9 cellular contexts compared by ENCODE assay signal in the genomic region with DNA sequence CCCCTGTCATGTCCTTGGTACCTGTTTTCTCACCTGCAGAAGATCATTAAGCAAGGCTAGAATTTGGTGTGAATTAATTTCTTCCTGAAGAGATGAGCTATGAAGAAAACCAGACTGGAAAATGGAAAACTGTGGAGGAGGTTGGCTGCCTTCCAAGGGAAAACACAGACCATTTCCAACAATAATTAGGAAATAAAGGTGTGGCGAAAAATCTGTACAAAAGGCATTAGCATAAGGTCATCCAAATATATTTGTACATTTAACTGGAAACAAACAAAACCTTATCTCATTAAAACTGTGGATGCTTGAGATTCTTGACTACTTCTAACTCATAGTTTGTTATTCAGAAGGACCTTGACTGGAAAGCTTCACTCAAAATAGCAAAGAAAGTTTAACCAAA. TPM values are rescaled to one million over a fixed set of nuclear protein-coding genes. Genes with fewer than 3 reads are reported as not detected.
DNase-seq lines count a peak whose midpoint lies in the region; ATAC-seq and TF ChIP-seq lines count a peak whose summit lies in the region.
"Had no signal": no experiment of that assay in that cellular context is flagged by ENCODE, and none has a peak within 500 bp of the region (broad histone marks: within the 10 kb centered on the region; RNA-seq: fewer than 3 reads in every experiment).

No MANE protein-coding gene starts in this region.

- no peaks in the 10 kb centered on the region for H3K36me3 ChIP-seq in GM23248 (ENCODE audit: low read depth)
- H3K36me3 ChIP-seq in fibroblast of lung (ENCODE audit: control insufficient read depth, insufficient read depth, low read length), result no peaks in the 10 kb centered on the region
- peaks cover 12% of the 10 kb centered on the region for H3K36me3 ChIP-seq in skeletal muscle satellite cell (ENCODE audit: insufficient read depth, low read length)
- H3K36me3 ChIP-seq in WERI-Rb-1, result no peaks in the 10 kb centered on the region; the same call in 1 of the 2 replicates

- H3F3A ChIP-seq in GM23248 (ENCODE audit: insufficient read depth), result peaks cover 9% of the 10 kb centered on the region; the same call in 1 of the 2 replicates

- H3K79me2 ChIP-seq in GM23248 (ENCODE audit: insufficient read depth) (peaks cover 38% of the 10 kb centered on the region), fibroblast of lung (ENCODE audit: control insufficient read depth, insufficient read depth, low read length) (peaks cover 15% of the 10 kb centered on the region)

- in situ Hi-C loops in GM23248 (cut with MboI), result no loop called here

- peaks cover 26% of the 10 kb centered on the region for H3K36me3 Mint-ChIP-seq in activated B cell treated with CpG ODN at 0.5 μM for 24 hours (ENCODE audit: low read depth)

- H3K9me3 Mint-ChIP-seq in activated B cell treated with CpG ODN at 0.5 μM for 24 hours, result no peaks in the 10 kb centered on the region

- POLR2A ChIA-PET in activated B cell treated with CpG ODN at 0.5 μM for 24 hours (lab: Charles Lee), result interaction anchor here (0.6 to 2.5 kb wide), 8 partner anchors 8 to 339 kb away, joined by 3 to 28 read pairs (median 6); a partner anchor contains a TSS

- H3K4me3 ChIP-seq in GM23248 (peak overlapping the region; percentile 75), fibroblast of lung (replicated peaks in 1 of 4; ENCODE audit: control extremely low read depth in 1 of 4, insufficient read depth in 1 of 4, low read depth in 3 of 4, low read length in 4 of 4) (peak overlapping the region in 3 of 4 experiments; percentile 66 to 83 (median 77)), skeletal muscle satellite cell (ENCODE audit: low read length) (peak overlapping the region; percentile 79), WERI-Rb-1 (ENCODE audit: low read depth, low read length) (no peak overlapping the region)

- intact Hi-C loops in activated B cell treated with CpG ODN at 0.5 μM for 24 hours (cut with micrococcal nuclease), result loop anchor here (5.0 kb wide), 2 partner anchors 444 to 549 kb away; a partner anchor contains a TSS

- H3K4me1 ChIP-seq in GM23248 (ENCODE audit: insufficient read depth) (peaks cover 22% of the 10 kb centered on the region), fibroblast of lung (ENCODE audit: control insufficient read depth, extremely low read depth, insufficient read depth, low read length) (peaks cover 9% of the 10 kb centered on the region), skeletal muscle satellite cell (ENCODE audit: control insufficient read depth, insufficient read depth, low read length) (peaks cover 28% of the 10 kb centered on the region)

- H3K27ac Mint-ChIP-seq in activated B cell treated with CpG ODN at 0.5 μM for 24 hours, result peak overlapping the region; percentile 96

- no peak for ATAC-seq in activated B cell treated with CpG ODN at 0.5 μM for 24 hours (ENCODE audit: low read depth)
- no peak for ATAC-seq in GM19324 (IDR thresholded peaks at IDR 0.05; ENCODE audit: low FRiP score, unreplicated experiment)
- no peak for ATAC-seq in GM18517 (IDR thresholded peaks at IDR 0.05; ENCODE audit: unreplicated experiment)

- CTCF ChIA-PET in activated B cell treated with CpG ODN at 0.5 μM for 24 hours (lab: Charles Lee), result interaction anchor here (0.9 kb wide), 1 partner anchor 28 kb away, joined by 3 read pairs; no protein-coding TSS in a partner anchor

- H3K4me2 ChIP-seq in GM23248 (ENCODE audit: unreplicated experiment), result peak overlapping the region; percentile 71
- H3K4me2 ChIP-seq in fibroblast of lung (ENCODE audit: extremely low read depth, insufficient read depth, low read length), result peak overlapping the region; percentile 67
- peak overlapping the region; percentile 93 for H3K4me2 ChIP-seq in skeletal muscle satellite cell (ENCODE audit: low read length)

- WGBS in GM23248 (ENCODE audit: low coverage in 1 of 2, low lambda C conversion rate in 2 of 2, missing lambda C conversion rate in 2 of 2), 2 experiments, result 9 to 39% methylated on average over 1 of the region's 1 CpG

- H3K4me3 Mint-ChIP-seq in activated B cell treated with CpG ODN at 0.5 μM for 24 hours, result peak overlapping the region; percentile 55

- no peaks in the 10 kb centered on the region for H3K9me2 ChIP-seq in GM23248 (ENCODE audit: insufficient read depth)

- H3K9me3 ChIP-seq in GM23248 (ENCODE audit: low read depth) (no peaks in the 10 kb centered on the region), fibroblast of lung (ENCODE audit: control insufficient read depth, insufficient read depth, low read depth, low read length) (no peaks in the 10 kb centered on the region), skeletal muscle satellite cell (replicated peaks; ENCODE audit: low read length) (no peaks in the 10 kb centered on the region), WERI-Rb-1 (ENCODE audit: severe bottlenecking) (peaks cover 7% of the 10 kb centered on the region)

- DNase-seq in GM23248, result peak; percentile 31
- no peak for DNase-seq in activated B cell treated with CpG ODN at 0.5 μM for 24 hours
- no peak for DNase-seq in fibroblast of lung (ENCODE audit: low read depth in 2 of 2)
- DNase-seq in WERI-Rb-1, result no peak
- no peak for DNase-seq in GDM1 (lab: John Stamatoyannopoulos, UW)

- H3K27me3 Mint-ChIP-seq in activated B cell treated with CpG ODN at 0.5 μM for 24 hours, result no peaks in the 10 kb centered on the region

- peaks cover 54% of the 10 kb centered on the region for H3K4me1 Mint-ChIP-seq in activated B cell treated with CpG ODN at 0.5 μM for 24 hours

- TF ChIP-seq CTCF in activated B cell treated with CpG ODN at 0.5 μM for 24 hours (IDR thresholded peaks at IDR 0.05), result no peak
- TF ChIP-seq CTCF in fibroblast of lung (conservative IDR thresholded peaks at IDR 0.05 in 1 of 2, IDR thresholded peaks at IDR 0.05 in 1 of 2; ENCODE audit: low read depth in 1 of 2, low read length in 2 of 2), result no peak
- TF ChIP-seq CTCF in WERI-Rb-1 (IDR thresholded peaks at IDR 0.05; ENCODE audit: low read depth, low read length), result no peak

- no peaks in the 10 kb centered on the region for H3K27me3 ChIP-seq in GM23248 (replicated peaks; ENCODE audit: insufficient read depth)
- H3K27me3 ChIP-seq in fibroblast of lung (ENCODE audit: control insufficient read depth, insufficient read depth, low read length), result no peaks in the 10 kb centered on the region
- H3K27me3 ChIP-seq in skeletal muscle satellite cell (ENCODE audit: control insufficient read depth, insufficient read depth, low read length), result no peaks in the 10 kb centered on the region
- no peaks in the 10 kb centered on the region for H3K27me3 ChIP-seq in WERI-Rb-1 (ENCODE audit: insufficient read depth, low read depth, severe bottlenecking)

- H4K20me1 ChIP-seq in GM23248 (ENCODE audit: insufficient read depth), result no peaks in the 10 kb centered on the region
- H4K20me1 ChIP-seq in fibroblast of lung (ENCODE audit: control insufficient read depth, extremely low read depth, insufficient read depth, low read length), result no peaks in the 10 kb centered on the region

- H3K9ac ChIP-seq in GM23248 (peak overlapping the region; percentile 81), fibroblast of lung (ENCODE audit: insufficient read depth, low read length) (no peak overlapping the region), skeletal muscle satellite cell (ENCODE audit: low read depth, low read length) (peak overlapping the region; percentile 90)

- H3K27ac ChIP-seq in GM23248 (no peak overlapping the region), fibroblast of lung (ENCODE audit: insufficient read depth, low read length) (no peak overlapping the region), WERI-Rb-1 (no peak overlapping the region)
- H3K27ac ChIP-seq: SK-N-MC had no signal

- no peak overlapping the region; the same call in 1 of the 2 replicates for H2AFZ ChIP-seq in GM23248
- H2AFZ ChIP-seq in fibroblast of lung (ENCODE audit: low read length), result no peak overlapping the region

RNA-seq across cellular contexts. Expression of a gene that starts 1.7 kb away (rescaled TPM):
- 20.5 and 23.5 TPM in 2 replicates for total RNA-seq in GM23248 (2014; rRNA removed; shearing (Covaris generic))
- polyA plus RNA-seq in GM23248 (2016; fragmentation: Nextera tagmentation; extraction: Ambion mirVana) (20.8 and 21.6 TPM in 2 replicates), fibroblast of lung (21.7 and 22.1 TPM in 2 replicates)
- total RNA-seq in activated B cell treated with CpG ODN at 0.5 μM for 24 hours (14.0 and 14.2 TPM in 2 replicates), fibroblast of lung (27.0 and 36.5 TPM in 2 replicates)
- 15.6 and 16.8 TPM in 2 replicates for polyA plus RNA-seq in fibroblast of lung (2012)
- polyA minus RNA-seq in fibroblast of lung (ENCODE audit: low replicate concordance), result 13.7 and 17.2 TPM in 2 replicates
- 28.1 and 42.4 TPM in 2 replicates for total RNA-seq in skeletal muscle satellite cell (2012; rRNA removed)

RNA-seq across cellular contexts. Expression of a gene that starts 50.7 kb away (rescaled TPM):
- total RNA-seq in GM23248 (2014; rRNA removed; shearing (Covaris generic)), result 37.1 and 37.3 TPM in 2 replicates
- polyA plus RNA-seq in GM23248 (2016; fragmentation: Nextera tagmentation; extraction: Ambion mirVana), result 6.6 and 6.8 TPM in 2 replicates
- total RNA-seq in activated B cell treated with CpG ODN at 0.5 μM for 24 hours, result 12.8 and 14.0 TPM in 2 replicates
- total RNA-seq in fibroblast of lung, result 58.0 and 63.1 TPM in 2 replicates
- polyA plus RNA-seq in fibroblast of lung, result 18.2 and 18.4 TPM in 2 replicates
- 20.8 and 21.3 TPM in 2 replicates for polyA plus RNA-seq in fibroblast of lung (2012)
- polyA minus RNA-seq in fibroblast of lung (ENCODE audit: low replicate concordance), result 1.6 and 1.7 TPM in 2 replicates
- 38.7 and 52.5 TPM in 2 replicates for total RNA-seq in skeletal muscle satellite cell (2012; rRNA removed)
